9 cellular contexts compared by ENCODE assay signal in genomic region chr11:96156379-96156722, GRCh38.
DNase-seq lines count a peak whose midpoint lies in the region; ATAC-seq and TF ChIP-seq lines count a peak whose summit lies in the region.
"Had no signal": no experiment of that assay in that cellular context is flagged by ENCODE, and none has a peak within 500 bp of the region (broad histone marks: within the 10 kb centered on the region; RNA-seq: fewer than 3 reads in every experiment).

No MANE protein-coding gene starts in this region.

- H3K9me3 Mint-ChIP-seq in activated naive CD4-positive, alpha-beta T cell treated with anti-CD3 and anti-CD28 coated beads for 36 hours = no peaks in the 10 kb centered on the region
- H3K9me3 Mint-ChIP-seq in chondrocyte (ENCODE audit: low read depth) = no peaks in the 10 kb centered on the region

- no peaks in the 10 kb centered on the region for H3K36me3 Mint-ChIP-seq in activated naive CD4-positive, alpha-beta T cell treated with anti-CD3 and anti-CD28 coated beads for 36 hours (ENCODE audit: low read depth)
- H3K36me3 Mint-ChIP-seq in chondrocyte (ENCODE audit: low read depth) = no peaks in the 10 kb centered on the region

- H3K27ac Mint-ChIP-seq in activated naive CD4-positive, alpha-beta T cell treated with anti-CD3 and anti-CD28 coated beads for 36 hours = peak overlapping the region; percentile 96
- H3K27ac Mint-ChIP-seq in chondrocyte (ENCODE audit: unreplicated experiment) = peak overlapping the region; percentile 100

- peaks cover 13 to 22% of the 10 kb centered on the region in 2 donors for H3K4me1 ChIP-seq in mucosa of rectum (ENCODE audit: control insufficient read depth in 2 of 2, insufficient read depth in 2 of 2, low read length in 2 of 2)
- H3K4me1 ChIP-seq in urinary bladder (ENCODE audit: insufficient read depth) = no peaks in the 10 kb centered on the region

- no peaks in the 10 kb centered on the region for H3K9me3 ChIP-seq in mucosa of rectum (ENCODE audit: control insufficient read depth in 2 of 2, low read length in 2 of 2)

- H3K27me3 ChIP-seq in mucosa of rectum (ENCODE audit: control insufficient read depth in 2 of 2, insufficient read depth in 2 of 2, low read length in 2 of 2) = no peaks in the 10 kb centered on the region

- WGBS in urinary bladder = 52% methylated on average over 3 of the region's 3 CpGs

- peak overlapping the region; percentile 75 to 81 for H3K27ac ChIP-seq in mucosa of rectum (ENCODE audit: low read depth in 2 of 2, low read length in 2 of 2)
- H3K27ac ChIP-seq in urinary bladder (ENCODE audit: low read depth) = peak overlapping the region; percentile 73

- H3K27me3 Mint-ChIP-seq in activated naive CD4-positive, alpha-beta T cell treated with anti-CD3 and anti-CD28 coated beads for 36 hours (ENCODE audit: low read depth) = no peaks in the 10 kb centered on the region
- no peaks in the 10 kb centered on the region for H3K27me3 Mint-ChIP-seq in chondrocyte (ENCODE audit: low read depth)

- CTCF ChIA-PET in activated naive CD4-positive, alpha-beta T cell treated with anti-CD3 and anti-CD28 coated beads for 36 hours (lab: Charles Lee) = interaction anchor here (0.5 to 1.1 kb wide), 4 partner anchors 39 to 101 kb away, joined by 3 to 10 read pairs (median 3); no protein-coding TSS in a partner anchor

- H3K9ac ChIP-seq in mucosa of rectum (ENCODE audit: low read depth in 1 of 2, low read length in 2 of 2) = no peak overlapping the region

- no peak for DNase-seq in activated naive CD4-positive, alpha-beta T cell treated with anti-CD3 and anti-CD28 coated beads for 36 hours
- no peak for DNase-seq in activated naive CD4-positive, alpha-beta T cell treated with anti-CD3 and anti-CD28 coated beads, Interleukin-2, amount 50 U/mL, for 16 hours
- no peak for DNase-seq in chondrocyte (ENCODE audit: low spot score)
- no peak for DNase-seq in LoVo (ENCODE audit: low spot score)
- DNase-seq: SHP77 had no signal

- H3K4me3 ChIP-seq in mucosa of rectum (ENCODE audit: low read length in 2 of 2) (peak overlapping the region in 1 of 2 donors; percentile 10), urinary bladder (ENCODE audit: low read depth, low read length) (no peak overlapping the region)

- no peaks in the 10 kb centered on the region for H3K36me3 ChIP-seq in mucosa of rectum (ENCODE audit: control insufficient read depth in 2 of 2, insufficient read depth in 2 of 2, low read length in 2 of 2)
- no peaks in the 10 kb centered on the region for H3K36me3 ChIP-seq in urinary bladder (ENCODE audit: insufficient read depth)

- no peak for TF ChIP-seq POLR2A in GM18505 (IDR thresholded peaks at IDR 0.05; ENCODE audit: borderline replicate concordance, extremely low read depth, insufficient read depth, insufficient read length)

- peaks cover 74% of the 10 kb centered on the region for H3K4me1 Mint-ChIP-seq in activated naive CD4-positive, alpha-beta T cell treated with anti-CD3 and anti-CD28 coated beads for 36 hours (ENCODE audit: low read depth)
- peaks cover 70% of the 10 kb centered on the region for H3K4me1 Mint-ChIP-seq in chondrocyte (ENCODE audit: low read depth)

- H3K4me3 Mint-ChIP-seq in activated naive CD4-positive, alpha-beta T cell treated with anti-CD3 and anti-CD28 coated beads for 36 hours = peak overlapping the region; percentile 38
- peak overlapping the region; percentile 56 for H3K4me3 Mint-ChIP-seq in chondrocyte (ENCODE audit: unreplicated experiment)

- TF ChIP-seq CTCF in chondrocyte (IDR thresholded peaks at IDR 0.05) = no peak

- intact Hi-C loops in activated naive CD4-positive, alpha-beta T cell treated with anti-CD3 and anti-CD28 coated beads for 36 hours (cut with micrococcal nuclease) = no loop called here

- no peak for ATAC-seq in GM21576 (IDR thresholded peaks at IDR 0.05; ENCODE audit: unreplicated experiment)
- no peak for ATAC-seq in GM18505 (IDR thresholded peaks at IDR 0.05; ENCODE audit: unreplicated experiment)
